ENCODE assay signal across 10 cellular contexts in genomic region chr11:33259869-33260268, GRCh38. TPM values are rescaled to one million over a fixed set of nuclear protein-coding genes. Genes with fewer than 3 reads are reported as not detected.
DNase-seq lines count a peak whose midpoint lies in the region; ATAC-seq and TF ChIP-seq lines count a peak whose summit lies in the region.
"Had no signal": no experiment of that assay in that cellular context is flagged by ENCODE, and none has a peak within 500 bp of the region (broad histone marks: within the 10 kb centered on the region; RNA-seq: fewer than 3 reads in every experiment).

No MANE protein-coding gene starts in this region.

- H3K4me3 ChIP-seq in kidney epithelial cell (ENCODE audit: low read depth, low read length) = peak overlapping the region; percentile 20
- peak overlapping the region; percentile 88 to 98 for H3K4me3 ChIP-seq in tibial artery

- H3K9me3 ChIP-seq in tibial artery = no peaks in the 10 kb centered on the region

- TF ChIP-seq CTCF in kidney epithelial cell (IDR thresholded peaks at IDR 0.05; ENCODE audit: insufficient read depth, low read length, poor library complexity, severe bottlenecking) (no peak), tibial artery (IDR thresholded peaks at IDR 0.05) (no peak)

- H3K4me1 Mint-ChIP-seq in activated T-cell treated with anti-CD3 and anti-CD28 coated beads, Interleukin-2, amount 50 U/mL, for 4 hours (ENCODE audit: low read depth) = peaks cover 51% of the 10 kb centered on the region
- H3K4me1 Mint-ChIP-seq in activated naive CD8-positive, alpha-beta T cell (ENCODE audit: low read depth) = peaks cover 56% of the 10 kb centered on the region

- DNase-seq in activated T-cell treated with anti-CD3 and anti-CD28 coated beads, Interleukin-2, amount 50 U/mL, for 4 hours = no peak
- DNase-seq in activated T-cell treated with anti-CD3 and anti-CD28 coated beads for 4 hours (no peak), kidney epithelial cell (ENCODE audit: low read depth) (no peak), tibial artery (no peak), D341Med (ENCODE audit: low spot score) (no peak)
- DNase-seq: DMS153, OCI-M1 had no signal

- H3K27me3 ChIP-seq in kidney epithelial cell (ENCODE audit: control insufficient read depth, insufficient read depth, low read length) (no peaks in the 10 kb centered on the region), tibial artery (no peaks in the 10 kb centered on the region)

- H3K27ac Mint-ChIP-seq in activated naive CD8-positive, alpha-beta T cell = peak overlapping the region; percentile 16

- peaks cover 0 to 54% (median 35%) of the 10 kb centered on the region in 4 donors for H3K4me1 ChIP-seq in tibial artery

- H3K36me3 Mint-ChIP-seq in activated T-cell treated with anti-CD3 and anti-CD28 coated beads, Interleukin-2, amount 50 U/mL, for 4 hours (ENCODE audit: insufficient read depth) = peaks cover 3% of the 10 kb centered on the region
- H3K36me3 Mint-ChIP-seq in activated naive CD8-positive, alpha-beta T cell = no peaks in the 10 kb centered on the region

- H3K4me3 Mint-ChIP-seq in activated T-cell treated with anti-CD3 and anti-CD28 coated beads, Interleukin-2, amount 50 U/mL, for 4 hours = peak overlapping the region; percentile 99
- peak overlapping the region; percentile 99 for H3K4me3 Mint-ChIP-seq in activated naive CD8-positive, alpha-beta T cell

- peak overlapping the region; percentile 100 for H3K27ac ChIP-seq in tibial artery

- peaks cover 5% of the 10 kb centered on the region for H3K9me3 Mint-ChIP-seq in activated T-cell treated with anti-CD3 and anti-CD28 coated beads, Interleukin-2, amount 50 U/mL, for 4 hours
- no peaks in the 10 kb centered on the region for H3K9me3 Mint-ChIP-seq in activated naive CD8-positive, alpha-beta T cell (ENCODE audit: low read depth)

- H3K36me3 ChIP-seq in kidney epithelial cell (ENCODE audit: control insufficient read depth, insufficient read depth, low read length) (no peaks in the 10 kb centered on the region), tibial artery (no peaks in the 10 kb centered on the region)

- H3K27me3 Mint-ChIP-seq in activated T-cell treated with anti-CD3 and anti-CD28 coated beads, Interleukin-2, amount 50 U/mL, for 4 hours (ENCODE audit: low read depth) = no peaks in the 10 kb centered on the region
- H3K27me3 Mint-ChIP-seq in activated naive CD8-positive, alpha-beta T cell = no peaks in the 10 kb centered on the region

- ATAC-seq in activated T-cell treated with anti-CD3 and anti-CD28 coated beads, Interleukin-2, amount 50 U/mL, for 4 hours = no peak
- ATAC-seq in HG02885 (IDR thresholded peaks at IDR 0.05; ENCODE audit: poor library complexity, unreplicated experiment) = no peak
- no peak for ATAC-seq in GM21717 (IDR thresholded peaks at IDR 0.05; ENCODE audit: unreplicated experiment)

- intact Hi-C loops in tibial artery (cut with DNase I; ENCODE audit: low total_unique reads) = loop anchor here (2.0 to 10.0 kb wide), 2 partner anchors 65 to 97 kb away; no protein-coding TSS in a partner anchor

RNA-seq across cellular contexts. Expression of gene HIPK3, which starts 2.7 kb away (rescaled TPM):
- total RNA-seq in activated T-cell treated with anti-CD3 and anti-CD28 coated beads, Interleukin-2, amount 50 U/mL, for 4 hours = 10 to 100 TPM; 34.6 to 39.3 (median 34.7) TPM
- 45.0 and 66.8 TPM in 2 replicates for total RNA-seq in kidney epithelial cell
